2 cellular contexts compared by ENCODE assay signal in genomic region chr1:38028671-38029070, GRCh38.
TF ChIP-seq lines count a peak whose summit lies in the region.

No MANE protein-coding gene starts in this region.

TF ChIP-seq in GM23338, 12 proteins besides CTCF, POLR2A, EP300 and RAD21:
- no peak for TF ChIP-seq CREB1 (CRISPR knock-in tag; IDR thresholded peaks at IDR 0.05; ENCODE audit: low read depth)
- no peak for TF ChIP-seq ETS1 (IDR thresholded peaks at IDR 0.05)
- TF ChIP-seq REST (IDR thresholded peaks at IDR 0.05; ENCODE audit: unreplicated experiment), result no peak
- TF ChIP-seq JUNB (IDR thresholded peaks at IDR 0.05; ENCODE audit: unreplicated experiment), result no peak
- no peak for TF ChIP-seq ZNF331 (CRISPR knock-in tag; IDR thresholded peaks at IDR 0.05; ENCODE audit: low read depth)
- TF ChIP-seq ZNF462 (CRISPR knock-in tag; IDR thresholded peaks at IDR 0.05), result no peak
- no peak for TF ChIP-seq NANOG (IDR thresholded peaks at IDR 0.05; ENCODE audit: borderline replicate concordance)
- TF ChIP-seq EZH2phosphoT487 (IDR thresholded peaks at IDR 0.05; ENCODE audit: unreplicated experiment), result no peak
- no peak for TF ChIP-seq ZNF114 (CRISPR knock-in tag; IDR thresholded peaks at IDR 0.05)
- TF ChIP-seq STAT1 (IDR thresholded peaks at IDR 0.05; ENCODE audit: unreplicated experiment), result no peak
- TF ChIP-seq EZH2 (IDR thresholded peaks at IDR 0.05; ENCODE audit: low read depth, unreplicated experiment), result no peak
- no peak for TF ChIP-seq POLR2AphosphoS5 (IDR thresholded peaks at IDR 0.05; ENCODE audit: low read depth)
TF ChIP-seq in GM23338: peak in this region for 0.

TF ChIP-seq in HepG2, 621 proteins besides CTCF, POLR2A, EP300 and RAD21:
- TF ChIP-seq ZNF441 (CRISPR knock-in tag; IDR thresholded peaks at IDR 0.05; ENCODE audit: borderline replicate concordance) (no peak), STAT6 (CRISPR knock-in tag; IDR thresholded peaks at IDR 0.05; ENCODE audit: borderline replicate concordance) (no peak), ZGPAT (CRISPR knock-in tag; IDR thresholded peaks at IDR 0.05) (no peak), ZNF564 (CRISPR knock-in tag; IDR thresholded peaks at IDR 0.05) (no peak), ZNF3 (CRISPR knock-in tag; IDR thresholded peaks at IDR 0.05) (no peak), SRY (CRISPR knock-in tag; IDR thresholded peaks at IDR 0.05) (no peak), E2F1 (CRISPR knock-in tag; IDR thresholded peaks at IDR 0.05) (no peak), BRCA1 (CRISPR knock-in tag; IDR thresholded peaks at IDR 0.05) (no peak), DNMT3B (CRISPR knock-in tag; conservative IDR thresholded peaks at IDR 0.05) (no peak), BHLHE40 (IDR thresholded peaks at IDR 0.05; ENCODE audit: low read length) (no peak), KLF12 (CRISPR knock-in tag; IDR thresholded peaks at IDR 0.05; ENCODE audit: borderline replicate concordance) (no peak), SKIL (CRISPR knock-in tag; IDR thresholded peaks at IDR 0.05; ENCODE audit: borderline replicate concordance) (no peak), EZH2 (conservative IDR thresholded peaks at IDR 0.05; ENCODE audit: low read depth, low read length) (no peak), GMEB2 (CRISPR knock-in tag; IDR thresholded peaks at IDR 0.05; ENCODE audit: low read depth) (no peak), ZNF562 (CRISPR knock-in tag; IDR thresholded peaks at IDR 0.05; ENCODE audit: borderline replicate concordance) (no peak), ZFP91 (CRISPR knock-in tag; IDR thresholded peaks at IDR 0.05; ENCODE audit: borderline replicate concordance) (no peak)
